In the genomic region with DNA sequence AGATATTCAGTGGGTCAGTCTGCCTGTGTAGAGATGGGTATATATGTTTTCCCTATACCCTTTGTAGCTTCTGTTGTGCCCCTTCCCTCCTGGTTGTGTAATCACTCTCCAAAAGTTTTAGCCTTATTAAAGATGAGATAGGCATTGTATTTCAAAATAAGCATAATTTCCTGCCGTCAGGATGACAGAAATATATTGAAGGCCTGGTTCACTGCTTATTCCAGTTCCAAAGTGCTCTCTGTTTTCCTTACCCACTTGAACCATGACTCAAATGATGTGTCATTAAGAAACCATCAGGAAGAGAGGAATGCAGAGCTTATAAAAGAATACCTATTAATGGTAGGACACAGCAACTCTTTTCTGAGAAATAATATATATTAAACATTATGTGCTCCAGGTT, we compare ENCODE assay signal across 12 cellular contexts.
DNase-seq lines count a peak whose midpoint lies in the region; ATAC-seq, FAIRE-seq and TF ChIP-seq lines count a peak whose summit lies in the region.
"Had no signal": no experiment of that assay in that cellular context is flagged by ENCODE, and none has a peak within 500 bp of the region (broad histone marks: within the 10 kb centered on the region; RNA-seq: fewer than 3 reads in every experiment).

No MANE protein-coding gene starts in this region.

- WGBS in smooth muscle cell (ENCODE audit: low lambda C conversion rate): 7% methylated on average over 1 of the region's 1 CpG

- DNase-seq in H54 (ENCODE audit: insufficient read length, low spot score) (no peak), adipocyte (ENCODE audit: low read depth) (peak; percentile 43), fibroblast of villous mesenchyme (ENCODE audit: low read depth) (peak; percentile 11), smooth muscle cell (lab: John Stamatoyannopoulos, UW; ENCODE audit: unreplicated experiment) (no peak), epidermal melanocyte (ENCODE audit: insufficient read length, low spot score) (no peak), T1000 (lab: John Stamatoyannopoulos, UW) (no peak)
- DNase-seq: endodermal cell, NCI-H1092 had no signal

- peak overlapping the region; percentile 4 for H2AFZ ChIP-seq in smooth muscle cell (ENCODE audit: low read depth)
- H2AFZ ChIP-seq: neural progenitor cell had no signal

- peak overlapping the region; percentile 46 for H3K4me2 ChIP-seq in smooth muscle cell
- H3K4me2 ChIP-seq: neural progenitor cell had no signal

- H3F3A ChIP-seq in smooth muscle cell (ENCODE audit: low read depth): peaks cover 4% of the 10 kb centered on the region

- TF ChIP-seq POLR2A in H54 (IDR thresholded peaks at IDR 0.05; ENCODE audit: low read depth, low read length): no peak

- TF ChIP-seq CTCF in fibroblast of villous mesenchyme (IDR thresholded peaks at IDR 0.05; ENCODE audit: insufficient read depth, low read depth, low read length) (no peak), smooth muscle cell (IDR thresholded peaks at IDR 0.05; ENCODE audit: borderline replicate concordance, insufficient read depth, poor library complexity, severe bottlenecking) (no peak)

- H3K4me1 ChIP-seq in adipocyte (ENCODE audit: control insufficient read depth, insufficient read depth, low read length): peaks cover 7% of the 10 kb centered on the region
- H3K4me1 ChIP-seq in smooth muscle cell (ENCODE audit: low read depth): peaks cover 5% of the 10 kb centered on the region
- H3K4me1 ChIP-seq: ascending aorta, neural progenitor cell had no signal

- no peaks in the 10 kb centered on the region for H3K36me3 ChIP-seq in adipocyte (ENCODE audit: control insufficient read depth, insufficient read depth, low read length, severe bottlenecking)
- no peaks in the 10 kb centered on the region for H3K36me3 ChIP-seq in smooth muscle cell (ENCODE audit: low read depth)
- H3K36me3 ChIP-seq: ascending aorta, neural progenitor cell had no signal

- H3K27ac ChIP-seq in smooth muscle cell (ENCODE audit: low read depth): peak overlapping the region; percentile 95
- H3K27ac ChIP-seq: ascending aorta, neural progenitor cell had no signal

- no peaks in the 10 kb centered on the region for H3K79me2 ChIP-seq in smooth muscle cell (ENCODE audit: low read depth)

- H4K20me1 ChIP-seq in smooth muscle cell (ENCODE audit: low read depth): no peaks in the 10 kb centered on the region

- FAIRE-seq in H54 (lab: Jason Lieb, UNC): peak; percentile 64

- H3K9ac ChIP-seq in adipocyte (ENCODE audit: low read length) (no peak overlapping the region), smooth muscle cell (ENCODE audit: low read depth) (no peak overlapping the region)
- H3K9ac ChIP-seq: neural progenitor cell had no signal

- H3K27me3 ChIP-seq in adipocyte (replicated peaks; ENCODE audit: control insufficient read depth, insufficient read depth, low read length) (no peaks in the 10 kb centered on the region), smooth muscle cell (ENCODE audit: low read depth) (no peaks in the 10 kb centered on the region)
- H3K27me3 ChIP-seq: ascending aorta, neural progenitor cell had no signal

- H3K4me3 ChIP-seq in adipocyte (ENCODE audit: low read length) (no peak overlapping the region), fibroblast of villous mesenchyme (ENCODE audit: low read depth, low read length) (no peak overlapping the region), smooth muscle cell (no peak overlapping the region)
- H3K4me3 ChIP-seq: ascending aorta, lung, neural progenitor cell had no signal

- ATAC-seq in GM18868 (IDR thresholded peaks at IDR 0.05; ENCODE audit: unreplicated experiment): no peak

- H3K9me3 ChIP-seq in adipocyte (ENCODE audit: control insufficient read depth, low read length): no peaks in the 10 kb centered on the region
- H3K9me3 ChIP-seq in smooth muscle cell (replicated peaks; ENCODE audit: low read depth): no peaks in the 10 kb centered on the region
- H3K9me3 ChIP-seq: ascending aorta had no signal

Comparison
In these comparisons a context has a peak if more than half of its experiments do, and no peak if none do; other contexts are left out.
1. DNase-seq: peak in adipocyte (single experiment) and fibroblast of villous mesenchyme (single experiment); none in H54 (single experiment), smooth muscle cell (single experiment), epidermal melanocyte (single experiment) and T1000 (single experiment).